26 cellular contexts compared by ENCODE assay signal in the genomic region with DNA sequence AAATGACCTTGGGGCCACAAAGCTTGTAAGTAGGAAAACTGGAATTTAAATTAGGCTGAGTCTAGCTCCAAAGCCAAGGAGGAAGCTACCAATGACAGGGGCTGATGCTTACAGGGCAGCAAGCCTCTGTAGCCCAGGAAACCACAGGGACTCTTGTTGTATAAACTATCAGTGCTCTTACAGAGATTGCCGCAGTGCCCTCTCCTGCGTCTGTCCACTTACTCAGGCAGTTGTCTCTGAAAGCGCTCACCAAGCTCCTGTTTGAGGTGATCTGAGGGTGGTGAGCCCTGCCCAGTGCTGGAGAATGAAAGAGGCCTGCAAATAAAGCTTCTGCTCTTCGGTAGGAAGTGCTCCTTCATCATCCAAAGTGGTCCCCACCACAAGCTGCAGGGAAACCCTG.
DNase-seq lines count a peak whose midpoint lies in the region; ATAC-seq and TF ChIP-seq lines count a peak whose summit lies in the region.
"Had no signal": no experiment of that assay in that cellular context is flagged by ENCODE, and none has a peak within 500 bp of the region (broad histone marks: within the 10 kb centered on the region; RNA-seq: fewer than 3 reads in every experiment).

No MANE protein-coding gene starts in this region.

- H3K27ac ChIP-seq in brain microvascular endothelial cell, result no peak overlapping the region
- H3K27ac ChIP-seq in neuronal stem cell (replicated peaks; ENCODE audit: low read length), result no peak overlapping the region
- H3K27ac ChIP-seq: BLaER1 treated with 17β-estradiol and CSF1 and Interleukin-3, amounts not matched to agents 10 nM and 100 nM; tibial nerve; WERI-Rb-1 had no signal

- H3K27me3 ChIP-seq in brain microvascular endothelial cell (replicated peaks), result no peaks in the 10 kb centered on the region
- H3K27me3 ChIP-seq in neuronal stem cell (ENCODE audit: control insufficient read depth in 3 of 3, insufficient read depth in 3 of 3, low read depth in 1 of 3, low read length in 3 of 3), result no peaks in the 10 kb centered on the region
- H3K27me3 ChIP-seq: BLaER1 treated with 17β-estradiol and CSF1 and Interleukin-3, amounts not matched to agents 10 nM and 100 nM; tibial nerve had no signal

- no peak overlapping the region for H2BK120ac ChIP-seq in neuronal stem cell (ENCODE audit: low read depth, low read length)

- H3K18ac ChIP-seq in neuronal stem cell (ENCODE audit: low read length), result no peak overlapping the region

- WGBS in neuronal stem cell (ENCODE audit: extremely low coverage in 2 of 2, insufficient read length in 2 of 2, insufficient replicate concordance in 1 of 2), 2 donors, result no CpG with 5 or more reads among the region's 4 CpGs

- DNase-seq in ELF-1 (ENCODE audit: low read depth, low spot score) (peak; percentile 27), NCI-H2029 (lab: John Stamatoyannopoulos, UW) (peak; percentile 67), brain microvascular endothelial cell (peak; percentile 22), neuronal stem cell (ENCODE audit: low spot score) (no peak), globus pallidus (ENCODE audit: low spot score) (no peak)
- DNase-seq: activated CD4-positive, alpha-beta T cell treated with anti-CD3 and anti-CD28 coated beads for 48 hours; activated effector memory CD4-positive, alpha-beta T cell treated with Interleukin-2 at 50 U/mL for 16 hours; anterior cingulate cortex; Caco-2; HCEC 1CT; hypothalamus; left cardiac atrium; NCI-H1105; NCI-H226; SIG-M5; SW 1271; T-helper 9 cell; WERI-Rb-1 had no signal

- H2AFZ ChIP-seq in neuronal stem cell (ENCODE audit: low read length), result peak overlapping the region; percentile 60

- no peak overlapping the region for H2BK5ac ChIP-seq in neuronal stem cell (ENCODE audit: low read length)

- ATAC-seq in HG03108 (IDR thresholded peaks at IDR 0.05; ENCODE audit: unreplicated experiment) (no peak), GM19463 (IDR thresholded peaks at IDR 0.05; ENCODE audit: unreplicated experiment) (no peak)
- ATAC-seq: activated naive CD4-positive, alpha-beta T cell treated with anti-CD3 and anti-CD28 coated beads, Interleukin-2, amount 50 U/mL, for 72 hours; GM12878; K562; left cardiac atrium; stimulated activated effector memory CD8-positive, alpha-beta T cell treated with anti-CD3 and anti-CD28 coated beads, Interleukin-12 subunit alpha, Interleukin-12 subunit beta, amount 100 ng/mL, for 72 hours had no signal

- no peak overlapping the region for H3K9ac ChIP-seq in neuronal stem cell (ENCODE audit: low read depth, low read length, poor library complexity)
- H3K9ac ChIP-seq: BLaER1 treated with 17β-estradiol and CSF1 and Interleukin-3, amounts not matched to agents 10 nM and 100 nM had no signal

- peaks cover 0 to 3% of the 10 kb centered on the region in 2 donors for H3K9me3 ChIP-seq in neuronal stem cell (replicated peaks in 1 of 2; ENCODE audit: control insufficient read depth in 2 of 2, insufficient read depth in 1 of 2, low read depth in 1 of 2, low read length in 2 of 2)
- H3K9me3 ChIP-seq: Caco-2, tibial nerve had no signal

- H3K79me1 ChIP-seq in neuronal stem cell (ENCODE audit: low read depth, low read length), result no peaks in the 10 kb centered on the region

- H3K4me3 ChIP-seq in brain microvascular endothelial cell (ENCODE audit: low read depth, low read length) (no peak overlapping the region), neuronal stem cell (ENCODE audit: low read length in 2 of 2) (no peak overlapping the region)
- H3K4me3 ChIP-seq: BLaER1 treated with 17β-estradiol and CSF1 and Interleukin-3, amounts not matched to agents 10 nM and 100 nM; GM12878; K562; tibial nerve had no signal

- no peak overlapping the region for H2BK15ac ChIP-seq in neuronal stem cell (ENCODE audit: low read length)

- no peak overlapping the region for H4K8ac ChIP-seq in neuronal stem cell (ENCODE audit: low read depth, low read length)

- no peak overlapping the region for H2AK5ac ChIP-seq in neuronal stem cell (ENCODE audit: low read depth, low read length)

- no peak overlapping the region for H3K4me2 ChIP-seq in neuronal stem cell (ENCODE audit: insufficient read depth, low read length, poor library complexity, severe bottlenecking)
- H3K4me2 ChIP-seq: BLaER1 treated with 17β-estradiol and CSF1 and Interleukin-3, amounts not matched to agents 10 nM and 100 nM had no signal

- H3K23ac ChIP-seq in neuronal stem cell (ENCODE audit: low read depth, low read length, poor library complexity), result no peak overlapping the region

- in situ Hi-C loops in brain microvascular endothelial cell (cut with HindIII; ENCODE audit: low pct_ligation_motif_present, low sequenced_read_pairs), result no loop called here

- no peak overlapping the region for H4K91ac ChIP-seq in neuronal stem cell (ENCODE audit: low read depth, low read length, poor library complexity)

- no peaks in the 10 kb centered on the region for H3K36me3 ChIP-seq in brain microvascular endothelial cell (replicated peaks)
- no peaks in the 10 kb centered on the region for H3K36me3 ChIP-seq in neuronal stem cell (replicated peaks in 1 of 2; ENCODE audit: control insufficient read depth in 2 of 2, insufficient read depth in 2 of 2, low read length in 2 of 2)
- H3K36me3 ChIP-seq: BLaER1 treated with 17β-estradiol and CSF1 and Interleukin-3, amounts not matched to agents 10 nM and 100 nM; tibial nerve; WERI-Rb-1 had no signal

- H3K4ac ChIP-seq in neuronal stem cell (ENCODE audit: low read length), result no peak overlapping the region

- peaks cover 6 to 11% of the 10 kb centered on the region in 2 donors for H3K4me1 ChIP-seq in neuronal stem cell (ENCODE audit: control insufficient read depth in 2 of 2, insufficient read depth in 1 of 2, low read depth in 1 of 2, low read length in 2 of 2)

- H2BK12ac ChIP-seq in neuronal stem cell (ENCODE audit: low read length), result no peak overlapping the region

- no peak overlapping the region for H3K14ac ChIP-seq in neuronal stem cell (ENCODE audit: low read length)

- no peak for TF ChIP-seq CTCF in brain microvascular endothelial cell (IDR thresholded peaks at IDR 0.05; ENCODE audit: low read depth, low read length, missing control alignments)

Comparison
In these comparisons a context has a peak if more than half of its experiments do, and no peak if none do; other contexts are left out.
1. DNase-seq: peak in ELF-1 (single experiment), NCI-H2029 (single experiment) and brain microvascular endothelial cell (single experiment); none in neuronal stem cell (single experiment) and globus pallidus (single experiment).